In the genomic region with DNA sequence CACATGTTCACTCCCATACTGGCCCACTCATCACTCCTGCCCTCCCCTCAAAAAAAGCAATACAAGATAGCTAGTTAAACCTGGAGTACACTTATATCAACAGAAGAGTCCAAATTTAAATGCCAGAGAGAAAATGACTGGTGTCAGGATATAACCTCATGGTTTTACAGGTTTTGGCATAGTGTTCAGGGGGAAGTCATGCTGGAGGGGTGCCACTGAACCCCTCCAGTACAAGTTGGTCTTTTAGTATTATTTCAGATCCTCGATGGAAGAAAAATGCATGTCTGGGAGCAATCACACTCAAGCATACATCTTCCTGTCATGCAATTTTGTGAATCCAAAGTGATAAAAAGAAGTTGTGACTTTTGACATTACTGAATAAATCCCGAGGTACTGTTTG, we compare ENCODE assay signal across 1 cellular context.
TF ChIP-seq lines count a peak whose summit lies in the region.

No MANE protein-coding gene starts in this region.

TF ChIP-seq in HepG2, 621 proteins besides CTCF, POLR2A, EP300 and RAD21:
- TF ChIP-seq CBFB (CRISPR knock-in tag; IDR thresholded peaks at IDR 0.05) (no peak), AGO1 (IDR thresholded peaks at IDR 0.05; ENCODE audit: low read depth, low read length, poor library complexity, severe bottlenecking) (no peak), ZNF672 (CRISPR knock-in tag; IDR thresholded peaks at IDR 0.05) (no peak), SNAI1 (CRISPR knock-in tag; IDR thresholded peaks at IDR 0.05; ENCODE audit: borderline replicate concordance) (no peak), ZNF136 (CRISPR knock-in tag; IDR thresholded peaks at IDR 0.05; ENCODE audit: low read depth) (no peak), ZNF317 (CRISPR knock-in tag; IDR thresholded peaks at IDR 0.05) (no peak), ZNF615 (CRISPR knock-in tag; IDR thresholded peaks at IDR 0.05; ENCODE audit: borderline replicate concordance) (no peak), MEF2D (CRISPR knock-in tag; IDR thresholded peaks at IDR 0.05) (no peak), CREM (IDR thresholded peaks at IDR 0.05) (0 out of 2 replicates have a peak, but pooled peaks have one; percentile 2), CREM (CRISPR knock-in tag; IDR thresholded peaks at IDR 0.05) (no peak), ZNF891 (CRISPR knock-in tag; IDR thresholded peaks at IDR 0.05) (no peak), SOX6 (IDR thresholded peaks at IDR 0.05) (no peak), SOX6 (CRISPR knock-in tag; IDR thresholded peaks at IDR 0.05) (no peak), ZNF607 (CRISPR knock-in tag; IDR thresholded peaks at IDR 0.05; ENCODE audit: borderline replicate concordance) (no peak), ZSCAN30 (CRISPR knock-in tag; IDR thresholded peaks at IDR 0.05) (0 out of 2 replicates have a peak, but pooled peaks have one; percentile 72)
- TF ChIP-seq, protein P1, sequence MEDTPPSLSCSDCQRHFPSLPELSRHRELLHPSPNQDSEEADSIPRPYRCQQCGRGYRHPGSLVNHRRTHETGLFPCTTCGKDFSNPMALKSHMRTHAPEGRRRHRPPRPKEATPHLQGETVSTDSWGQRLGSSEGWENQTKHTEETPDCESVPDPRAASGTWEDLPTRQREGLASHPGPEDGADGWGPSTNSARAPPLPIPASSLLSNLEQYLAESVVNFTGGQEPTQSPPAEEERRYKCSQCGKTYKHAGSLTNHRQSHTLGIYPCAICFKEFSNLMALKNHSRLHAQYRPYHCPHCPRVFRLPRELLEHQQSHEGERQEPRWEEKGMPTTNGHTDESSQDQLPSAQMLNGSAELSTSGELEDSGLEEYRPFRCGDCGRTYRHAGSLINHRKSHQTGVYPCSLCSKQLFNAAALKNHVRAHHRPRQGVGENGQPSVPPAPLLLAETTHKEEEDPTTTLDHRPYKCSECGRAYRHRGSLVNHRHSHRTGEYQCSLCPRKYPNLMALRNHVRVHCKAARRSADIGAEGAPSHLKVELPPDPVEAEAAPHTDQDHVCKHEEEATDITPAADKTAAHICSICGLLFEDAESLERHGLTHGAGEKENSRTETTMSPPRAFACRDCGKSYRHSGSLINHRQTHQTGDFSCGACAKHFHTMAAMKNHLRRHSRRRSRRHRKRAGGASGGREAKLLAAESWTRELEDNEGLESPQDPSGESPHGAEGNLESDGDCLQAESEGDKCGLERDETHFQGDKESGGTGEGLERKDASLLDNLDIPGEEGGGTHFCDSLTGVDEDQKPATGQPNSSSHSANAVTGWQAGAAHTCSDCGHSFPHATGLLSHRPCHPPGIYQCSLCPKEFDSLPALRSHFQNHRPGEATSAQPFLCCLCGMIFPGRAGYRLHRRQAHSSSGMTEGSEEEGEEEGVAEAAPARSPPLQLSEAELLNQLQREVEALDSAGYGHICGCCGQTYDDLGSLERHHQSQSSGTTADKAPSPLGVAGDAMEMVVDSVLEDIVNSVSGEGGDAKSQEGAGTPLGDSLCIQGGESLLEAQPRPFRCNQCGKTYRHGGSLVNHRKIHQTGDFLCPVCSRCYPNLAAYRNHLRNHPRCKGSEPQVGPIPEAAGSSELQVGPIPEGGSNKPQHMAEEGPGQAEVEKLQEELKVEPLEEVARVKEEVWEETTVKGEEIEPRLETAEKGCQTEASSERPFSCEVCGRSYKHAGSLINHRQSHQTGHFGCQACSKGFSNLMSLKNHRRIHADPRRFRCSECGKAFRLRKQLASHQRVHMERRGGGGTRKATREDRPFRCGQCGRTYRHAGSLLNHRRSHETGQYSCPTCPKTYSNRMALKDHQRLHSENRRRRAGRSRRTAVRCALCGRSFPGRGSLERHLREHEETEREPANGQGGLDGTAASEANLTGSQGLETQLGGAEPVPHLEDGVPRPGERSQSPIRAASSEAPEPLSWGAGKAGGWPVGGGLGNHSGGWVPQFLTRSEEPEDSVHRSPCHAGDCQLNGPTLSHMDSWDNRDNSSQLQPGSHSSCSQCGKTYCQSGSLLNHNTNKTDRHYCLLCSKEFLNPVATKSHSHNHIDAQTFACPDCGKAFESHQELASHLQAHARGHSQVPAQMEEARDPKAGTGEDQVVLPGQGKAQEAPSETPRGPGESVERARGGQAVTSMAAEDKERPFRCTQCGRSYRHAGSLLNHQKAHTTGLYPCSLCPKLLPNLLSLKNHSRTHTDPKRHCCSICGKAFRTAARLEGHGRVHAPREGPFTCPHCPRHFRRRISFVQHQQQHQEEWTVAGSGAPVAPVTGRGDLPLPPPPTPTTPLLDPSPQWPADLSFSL (CRISPR knock-in tag; IDR thresholded peaks at IDR 0.05), result no peak
- TF ChIP-seq, protein P2, sequence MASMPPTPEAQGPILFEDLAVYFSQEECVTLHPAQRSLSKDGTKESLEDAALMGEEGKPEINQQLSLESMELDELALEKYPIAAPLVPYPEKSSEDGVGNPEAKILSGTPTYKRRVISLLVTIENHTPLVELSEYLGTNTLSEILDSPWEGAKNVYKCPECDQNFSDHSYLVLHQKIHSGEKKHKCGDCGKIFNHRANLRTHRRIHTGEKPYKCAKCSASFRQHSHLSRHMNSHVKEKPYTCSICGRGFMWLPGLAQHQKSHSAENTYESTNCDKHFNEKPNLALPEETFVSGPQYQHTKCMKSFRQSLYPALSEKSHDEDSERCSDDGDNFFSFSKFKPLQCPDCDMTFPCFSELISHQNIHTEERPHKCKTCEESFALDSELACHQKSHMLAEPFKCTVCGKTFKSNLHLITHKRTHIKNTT (CRISPR knock-in tag; IDR thresholded peaks at IDR 0.05), result no peak
- TF ChIP-seq, protein P3, sequence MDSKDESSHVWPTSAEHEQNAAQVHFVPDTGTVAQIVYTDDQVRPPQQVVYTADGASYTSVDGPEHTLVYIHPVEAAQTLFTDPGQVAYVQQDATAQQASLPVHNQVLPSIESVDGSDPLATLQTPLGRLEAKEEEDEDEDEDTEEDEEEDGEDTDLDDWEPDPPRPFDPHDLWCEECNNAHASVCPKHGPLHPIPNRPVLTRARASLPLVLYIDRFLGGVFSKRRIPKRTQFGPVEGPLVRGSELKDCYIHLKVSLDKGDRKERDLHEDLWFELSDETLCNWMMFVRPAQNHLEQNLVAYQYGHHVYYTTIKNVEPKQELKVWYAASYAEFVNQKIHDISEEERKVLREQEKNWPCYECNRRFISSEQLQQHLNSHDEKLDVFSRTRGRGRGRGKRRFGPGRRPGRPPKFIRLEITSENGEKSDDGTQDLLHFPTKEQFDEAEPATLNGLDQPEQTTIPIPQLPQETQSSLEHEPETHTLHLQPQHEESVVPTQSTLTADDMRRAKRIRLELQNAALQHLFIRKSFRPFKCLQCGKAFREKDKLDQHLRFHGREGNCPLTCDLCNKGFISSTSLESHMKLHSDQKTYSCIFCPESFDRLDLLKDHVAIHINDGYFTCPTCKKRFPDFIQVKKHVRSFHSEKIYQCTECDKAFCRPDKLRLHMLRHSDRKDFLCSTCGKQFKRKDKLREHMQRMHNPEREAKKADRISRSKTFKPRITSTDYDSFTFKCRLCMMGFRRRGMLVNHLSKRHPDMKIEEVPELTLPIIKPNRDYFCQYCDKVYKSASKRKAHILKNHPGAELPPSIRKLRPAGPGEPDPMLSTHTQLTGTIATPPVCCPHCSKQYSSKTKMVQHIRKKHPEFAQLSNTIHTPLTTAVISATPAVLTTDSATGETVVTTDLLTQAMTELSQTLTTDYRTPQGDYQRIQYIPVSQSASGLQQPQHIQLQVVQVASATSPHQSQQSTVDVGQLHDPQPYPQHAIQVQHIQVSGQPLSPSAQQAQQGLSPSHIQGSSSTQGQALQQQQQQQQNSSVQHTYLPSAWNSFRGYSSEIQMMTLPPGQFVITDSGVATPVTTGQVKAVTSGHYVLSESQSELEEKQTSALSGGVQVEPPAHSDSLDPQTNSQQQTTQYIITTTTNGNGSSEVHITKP (CRISPR knock-in tag; IDR thresholded peaks at IDR 0.05; ENCODE audit: low read depth), result no peak
- TF ChIP-seq, protein P4, sequence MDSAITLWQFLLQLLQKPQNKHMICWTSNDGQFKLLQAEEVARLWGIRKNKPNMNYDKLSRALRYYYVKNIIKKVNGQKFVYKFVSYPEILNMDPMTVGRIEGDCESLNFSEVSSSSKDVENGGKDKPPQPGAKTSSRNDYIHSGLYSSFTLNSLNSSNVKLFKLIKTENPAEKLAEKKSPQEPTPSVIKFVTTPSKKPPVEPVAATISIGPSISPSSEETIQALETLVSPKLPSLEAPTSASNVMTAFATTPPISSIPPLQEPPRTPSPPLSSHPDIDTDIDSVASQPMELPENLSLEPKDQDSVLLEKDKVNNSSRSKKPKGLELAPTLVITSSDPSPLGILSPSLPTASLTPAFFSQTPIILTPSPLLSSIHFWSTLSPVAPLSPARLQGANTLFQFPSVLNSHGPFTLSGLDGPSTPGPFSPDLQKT (CRISPR knock-in tag; IDR thresholded peaks at IDR 0.05; ENCODE audit: borderline replicate concordance), result no peak
